In genomic region chr11:77879218-77879617, GRCh38 we compare ENCODE assay signal across 9 cellular contexts. TPM values are rescaled to one million over a fixed set of nuclear protein-coding genes. Genes with fewer than 3 reads are reported as not detected.
DNase-seq lines count a peak whose midpoint lies in the region; ATAC-seq, FAIRE-seq and TF ChIP-seq lines count a peak whose summit lies in the region.
"Had no signal": no experiment of that assay in that cellular context is flagged by ENCODE, and none has a peak within 500 bp of the region (broad histone marks: within the 10 kb centered on the region; RNA-seq: fewer than 3 reads in every experiment).

No MANE protein-coding gene starts in this region.

- in situ Hi-C loops in HepG2 (cut with HindIII; ENCODE audit: extremely low pct_ligation_motif_present, low pct_unique_long_range_greater_than_20kb): no loop called here
- in situ Hi-C loops in GM13977 (cut with MboI; ENCODE audit: low pct_unique_long_range_greater_than_20kb, low sequenced_read_pairs, unreplicated experiment): no loop called here

- TF ChIP-seq POLR2A in HepG2 (IDR thresholded peaks at IDR 0.05; ENCODE audit: insufficient read depth in 1 of 2, low read depth in 2 of 2, low read length in 2 of 2) (no peak), right lobe of liver (IDR thresholded peaks at IDR 0.05) (no peak)

- 97% methylated on average over 3 of the region's 3 CpGs for WGBS in HepG2 (ENCODE audit: low lambda C conversion rate)
- 79% methylated on average over 3 of the region's 3 CpGs for WGBS in right lobe of liver (ENCODE audit: insufficient coverage, low coverage, low lambda C conversion rate, missing lambda C conversion rate)

- TF ChIP-seq EP300 in HepG2 (IDR thresholded peaks at IDR 0.05; ENCODE audit: low read depth in 2 of 2, low read length in 2 of 2): no peak
- no peak for TF ChIP-seq EP300 in HepG2 (CRISPR knock-in tag; IDR thresholded peaks at IDR 0.05; ENCODE audit: borderline replicate concordance)

- no peak for TF ChIP-seq RAD21 in HepG2 (CRISPR knock-in tag; IDR thresholded peaks at IDR 0.05)

- no peak for DNase-seq in HepG2 (ENCODE audit: low spot score)
- DNase-seq in right lobe of liver: no peak
- peak; percentile 63 to 64 for DNase-seq in cardiac fibroblast (ENCODE audit: low read depth in 2 of 2)
- DNase-seq in foreskin melanocyte: no peak
- no peak for DNase-seq in C1 segment of cervical spinal cord (lab: John Stamatoyannopoulos, UW)
- no peak for DNase-seq in GM13977 (ENCODE audit: low spot score)
- DNase-seq in iPS-NIHi7 (ENCODE audit: extremely low spot score): no peak

- POLR2A ChIA-PET in HepG2 (lab: Yijun Ruan, JAX): no interaction called here

- ATAC-seq in HepG2: peak; percentile 40; the same call in 1 of the 3 replicates
- no peak for ATAC-seq in right lobe of liver
- peak; percentile 87 for ATAC-seq in HG03354 (IDR thresholded peaks at IDR 0.05; ENCODE audit: poor library complexity, severe bottlenecking, unreplicated experiment)

- H3K79me2 ChIP-seq in HepG2 (ENCODE audit: insufficient read depth, low read length): no peaks in the 10 kb centered on the region

- H3K27me3 ChIP-seq in HepG2 (ENCODE audit: control insufficient read depth in 1 of 2, insufficient read depth in 2 of 2, low read length in 2 of 2) (no peaks in the 10 kb centered on the region), right lobe of liver (no peaks in the 10 kb centered on the region)

- H2AFZ ChIP-seq in HepG2 (ENCODE audit: low read length): no peak overlapping the region

- H4K20me1 ChIP-seq in HepG2 (ENCODE audit: insufficient read depth, low read length): no peaks in the 10 kb centered on the region

- CTCF ChIA-PET in HepG2 (lab: Yijun Ruan, JAX; ENCODE audit: low intra/inter-chr PET ratio, low total read pairs): no interaction called here

- H3K27ac ChIP-seq in HepG2 (ENCODE audit: extremely low read length, insufficient read depth, low read length) (no peak overlapping the region), right lobe of liver (no peak overlapping the region)

- no peak overlapping the region for H3K4me3 ChIP-seq in HepG2 (replicated peaks in 1 of 3; ENCODE audit: insufficient read depth in 1 of 3, low read depth in 2 of 3, low read length in 3 of 3)
- no peak overlapping the region for H3K4me3 ChIP-seq in right lobe of liver
- no peak overlapping the region for H3K4me3 ChIP-seq in cardiac fibroblast (replicated peaks in 1 of 2; ENCODE audit: low read depth in 2 of 2, low read length in 2 of 2)
- H3K4me3 ChIP-seq: smooth muscle cell had no signal

- TF ChIP-seq CTCF in HepG2 (CRISPR knock-in tag; IDR thresholded peaks at IDR 0.05): no peak
- no peak for TF ChIP-seq CTCF in right lobe of liver (IDR thresholded peaks at IDR 0.05)
- peak; percentile 16 for TF ChIP-seq CTCF in cardiac fibroblast (IDR thresholded peaks at IDR 0.05; ENCODE audit: low read depth, low read length)
- no peak for TF ChIP-seq CTCF in GM13977 (IDR thresholded peaks at IDR 0.05; ENCODE audit: extremely low read depth, insufficient read depth, missing control alignments)

- peaks cover 17 to 52% of the 10 kb centered on the region in 2 experiments for H3K36me3 ChIP-seq in HepG2 (replicated peaks in 1 of 2; ENCODE audit: control insufficient read depth in 1 of 2, insufficient read depth in 2 of 2, low read length in 2 of 2)
- peaks cover 0 to 28% (median 10%) of the 10 kb centered on the region in 4 donors for H3K36me3 ChIP-seq in right lobe of liver

- no peak overlapping the region for H3K4me2 ChIP-seq in HepG2 (ENCODE audit: low read depth, low read length)
- H3K4me2 ChIP-seq: smooth muscle cell had no signal

- H3K9ac ChIP-seq in HepG2 (ENCODE audit: insufficient read depth, low read depth, low read length): no peak overlapping the region

- BruUV-seq in HepG2 (replicated peaks; lab: Mats Ljungman, UMichigan): no TSS peak

- intact Hi-C loops in HepG2 (cut with micrococcal nuclease; ENCODE audit: unreplicated experiment): no loop called here
- intact Hi-C loops in right lobe of liver (cut with DNase I): no loop called here

- H3K4me1 ChIP-seq in HepG2 (ENCODE audit: insufficient read depth, low read length) (no peaks in the 10 kb centered on the region), right lobe of liver (no peaks in the 10 kb centered on the region)

- H3K9me3 ChIP-seq in HepG2 (ENCODE audit: low read length) (no peaks in the 10 kb centered on the region), right lobe of liver (no peaks in the 10 kb centered on the region)

- FAIRE-seq in HepG2 (lab: Jason Lieb, UNC): no peak

TF ChIP-seq in HepG2, 621 proteins besides CTCF, POLR2A, EP300 and RAD21 (continues in another document):
- TF ChIP-seq NPAS2 (CRISPR knock-in tag; IDR thresholded peaks at IDR 0.05; ENCODE audit: borderline replicate concordance) (no peak), RFXAP (CRISPR knock-in tag; IDR thresholded peaks at IDR 0.05; ENCODE audit: borderline replicate concordance) (no peak), ZNF652 (CRISPR knock-in tag; IDR thresholded peaks at IDR 0.05; ENCODE audit: borderline replicate concordance, low read depth) (no peak), ZNF496 (CRISPR knock-in tag; IDR thresholded peaks at IDR 0.05; ENCODE audit: insufficient replicate concordance) (no peak), ZNF614 (CRISPR knock-in tag; IDR thresholded peaks at IDR 0.05; ENCODE audit: borderline replicate concordance) (no peak), ATF7-NPFF (CRISPR knock-in tag; IDR thresholded peaks at IDR 0.05; ENCODE audit: low read depth) (no peak), TBL1XR1 (IDR thresholded peaks at IDR 0.05; ENCODE audit: borderline replicate concordance, low read length, partially characterized antibody) (no peak), ZNF75D (CRISPR knock-in tag; IDR thresholded peaks at IDR 0.05; ENCODE audit: borderline replicate concordance) (no peak), DDIT3 (CRISPR knock-in tag; IDR thresholded peaks at IDR 0.05) (no peak), ZSCAN31 (CRISPR knock-in tag; IDR thresholded peaks at IDR 0.05; ENCODE audit: low read depth) (no peak), MED8 (CRISPR knock-in tag; IDR thresholded peaks at IDR 0.05; ENCODE audit: insufficient replicate concordance) (no peak), MTA3 (CRISPR knock-in tag; IDR thresholded peaks at IDR 0.05) (no peak)

RNA-seq across cellular contexts. Expression of gene AAMDC, which starts 58.3 kb away (rescaled TPM):
- 35.6 and 49.5 TPM in 2 replicates for total RNA-seq in HepG2 (2016; rRNA removed; fragmentation: Illumina TruSeq; extraction: Trizol)
- 10.1 and 11.6 TPM in 2 replicates for total RNA-seq in HepG2 (2016; cell fraction: cytosol; rRNA removed; fragmentation: Illumina TruSeq; extraction: Trizol; ENCODE audit: low read depth)
- 42.2 and 52.7 TPM in 2 replicates for total RNA-seq in HepG2 (2016; cell fraction: insoluble cytoplasmic fraction; rRNA removed; fragmentation: Illumina TruSeq; extraction: Trizol)
- 15.8 and 15.9 TPM in 2 replicates for total RNA-seq in HepG2 (2016; cell fraction: membrane; rRNA removed; fragmentation: Illumina TruSeq; extraction: Trizol)
- total RNA-seq in HepG2 (2016; cell fraction: nucleus; rRNA removed; fragmentation: Illumina TruSeq; extraction: Trizol): 15.3 and 17.8 TPM in 2 replicates
- polyA plus RNA-seq in HepG2 (2011; rRNA removed): 16.7 and 18.1 TPM in 2 replicates
- 15.8 and 23.8 TPM in 2 replicates for polyA plus RNA-seq in HepG2 (2011; cell fraction: cytosol; rRNA removed)
- 2.3 and 6.5 TPM in 2 replicates for polyA plus RNA-seq in HepG2 (2011; cell fraction: nucleus; rRNA removed)
- 39.1 and 47.5 TPM in 2 replicates for polyA plus RNA-seq in HepG2 (2012)
- 10.6 and 15.3 TPM in 2 replicates for polyA plus RNA-seq in HepG2 (2016; cell fraction: cytosol; fragmentation: Illumina TruSeq; extraction: Trizol; ENCODE audit: low read depth)
- 58.7 and 59.1 TPM in 2 replicates for polyA plus RNA-seq in HepG2 (2016; cell fraction: insoluble cytoplasmic fraction; fragmentation: Illumina TruSeq; extraction: Trizol; ENCODE audit: low read depth)
- polyA plus RNA-seq in HepG2 (2016; cell fraction: membrane; fragmentation: Illumina TruSeq; extraction: Trizol; ENCODE audit: low read depth): 13.9 and 15.2 TPM in 2 replicates
- polyA plus RNA-seq in HepG2 (2016; cell fraction: nucleus; fragmentation: Illumina TruSeq; extraction: Trizol; ENCODE audit: insufficient read depth, low read depth): 27.6 and 29.3 TPM in 2 replicates
- polyA minus RNA-seq in HepG2 (2011; rRNA and poly(A)+ RNA removed; ENCODE audit: low replicate concordance): 4.0 TPM in 1 of 2 replicates, not detected in the other
- polyA minus RNA-seq in HepG2 (2011; cell fraction: cytosol; rRNA and poly(A)+ RNA removed): 2.5 and 5.3 TPM in 2 replicates
- polyA minus RNA-seq in HepG2 (2011; cell fraction: nucleus; rRNA and poly(A)+ RNA removed): 9.6 and 9.8 TPM in 2 replicates
- total RNA-seq in right lobe of liver: 10 to 100 TPM; 10.4 to 19.2 (median 14.5) TPM

RNA-seq across cellular contexts. Expression of gene RSF1, which starts 58.7 kb away (rescaled TPM):
- 33.1 and 47.7 TPM in 2 replicates for total RNA-seq in HepG2 (2016; rRNA removed; fragmentation: Illumina TruSeq; extraction: Trizol)
- 57.2 and 60.7 TPM in 2 replicates for total RNA-seq in HepG2 (2016; cell fraction: cytosol; rRNA removed; fragmentation: Illumina TruSeq; extraction: Trizol; ENCODE audit: low read depth)
- total RNA-seq in HepG2 (2016; cell fraction: insoluble cytoplasmic fraction; rRNA removed; fragmentation: Illumina TruSeq; extraction: Trizol): 28.3 and 41.6 TPM in 2 replicates
- total RNA-seq in HepG2 (2016; cell fraction: membrane; rRNA removed; fragmentation: Illumina TruSeq; extraction: Trizol): 26.4 and 26.7 TPM in 2 replicates
- 32.0 and 45.6 TPM in 2 replicates for total RNA-seq in HepG2 (2016; cell fraction: nucleus; rRNA removed; fragmentation: Illumina TruSeq; extraction: Trizol)
- 6.3 and 15.5 TPM in 2 replicates for polyA plus RNA-seq in HepG2 (2011; rRNA removed)
- polyA plus RNA-seq in HepG2 (2011; cell fraction: cytosol; rRNA removed): 6.3 and 10.1 TPM in 2 replicates
- 9.8 and 13.7 TPM in 2 replicates for polyA plus RNA-seq in HepG2 (2011; cell fraction: nucleus; rRNA removed)
- 24.8 and 29.0 TPM in 2 replicates for polyA plus RNA-seq in HepG2 (2012)
- polyA plus RNA-seq in HepG2 (2016; cell fraction: cytosol; fragmentation: Illumina TruSeq; extraction: Trizol; ENCODE audit: low read depth): 4.1 and 4.2 TPM in 2 replicates
- 20.8 and 24.1 TPM in 2 replicates for polyA plus RNA-seq in HepG2 (2016; cell fraction: insoluble cytoplasmic fraction; fragmentation: Illumina TruSeq; extraction: Trizol; ENCODE audit: low read depth)
- 5.3 and 6.9 TPM in 2 replicates for polyA plus RNA-seq in HepG2 (2016; cell fraction: membrane; fragmentation: Illumina TruSeq; extraction: Trizol; ENCODE audit: low read depth)
- 12.8 and 21.0 TPM in 2 replicates for polyA plus RNA-seq in HepG2 (2016; cell fraction: nucleus; fragmentation: Illumina TruSeq; extraction: Trizol; ENCODE audit: insufficient read depth, low read depth)
- 11.2 and 17.7 TPM in 2 replicates for polyA minus RNA-seq in HepG2 (2011; rRNA and poly(A)+ RNA removed; ENCODE audit: low replicate concordance)
- 17.1 and 20.1 TPM in 2 replicates for polyA minus RNA-seq in HepG2 (2011; cell fraction: cytosol; rRNA and poly(A)+ RNA removed)
- 43.6 and 49.4 TPM in 2 replicates for polyA minus RNA-seq in HepG2 (2011; cell fraction: nucleus; rRNA and poly(A)+ RNA removed)
- 10 to 100 TPM in 5 of 6 experiments, 1 to 10 TPM in 1; 8.4 to 23.0 (median 20.6) TPM for total RNA-seq in right lobe of liver

Comparison
In these comparisons a context has a peak if more than half of its experiments do, and no peak if none do; other contexts are left out.
1. ATAC-seq: peak in HepG2 (single experiment) and HG03354 (single experiment); none in right lobe of liver (0 of 4).
2. DNase-seq: peak in cardiac fibroblast (2 of 2); none in HepG2 (single experiment), right lobe of liver (0 of 3), foreskin melanocyte (single experiment), C1 segment of cervical spinal cord (0 of 14), GM13977 (single experiment) and iPS-NIHi7 (single experiment).